8 cellular contexts compared by ENCODE assay signal in the genomic region with DNA sequence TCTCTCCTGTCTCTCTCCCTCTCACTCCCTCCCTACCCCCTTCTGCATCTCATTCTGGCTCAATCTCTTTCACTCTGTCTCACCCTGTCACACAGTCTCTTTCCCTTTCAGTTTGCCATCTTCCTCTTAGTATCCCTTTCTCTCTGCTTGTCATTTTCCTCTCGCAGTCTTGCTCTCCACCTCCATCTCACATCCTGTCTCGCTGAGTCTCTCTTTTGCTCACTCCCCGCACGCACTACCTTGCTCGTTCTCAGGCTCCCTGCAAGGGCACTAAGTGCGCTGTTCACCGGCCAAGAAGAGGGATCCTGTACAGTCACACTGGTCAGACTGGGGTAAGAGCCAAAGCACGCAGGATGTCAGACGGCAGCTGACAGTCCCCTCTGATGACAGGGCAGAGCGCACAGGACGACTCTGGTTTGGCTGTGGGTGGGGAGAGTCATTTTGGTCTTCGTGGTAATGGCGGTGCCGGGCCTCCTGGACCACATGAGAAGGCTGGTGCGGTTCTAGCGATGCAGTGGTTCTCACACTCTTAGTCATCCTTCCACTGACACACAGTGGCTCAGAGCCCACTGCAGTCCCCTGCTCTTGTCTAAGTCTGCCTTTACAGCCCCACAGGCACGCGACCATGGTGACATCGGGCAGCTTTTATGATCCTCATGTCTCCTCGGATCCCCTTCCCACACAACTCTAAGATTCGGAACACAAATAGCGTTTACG.
DNase-seq lines count a peak whose midpoint lies in the region; ATAC-seq, FAIRE-seq and TF ChIP-seq lines count a peak whose summit lies in the region.

No MANE protein-coding gene starts in this region.

- H3K27ac ChIP-seq in AG04450 (ENCODE audit: low read depth, low read length): peak overlapping the region; percentile 79
- no peak overlapping the region for H3K27ac ChIP-seq in kidney (ENCODE audit: low read depth in 2 of 2, low read length in 2 of 2)
- H3K27ac ChIP-seq in RWPE1: no peak overlapping the region

- no peaks in the 10 kb centered on the region for H3K36me3 ChIP-seq in kidney (ENCODE audit: control insufficient read depth in 1 of 2, insufficient read depth in 2 of 2, low read length in 2 of 2)

- CTCF ChIA-PET in AG04450 (lab: Charles Lee) (interaction anchor here (0.5 kb wide), 1 partner anchor 111 kb away, joined by 4 read pairs; no protein-coding TSS in a partner anchor), RWPE1 (lab: Yijun Ruan, JAX) (no interaction called here)

- no peak for FAIRE-seq in kidney (lab: Jason Lieb, UNC)

- no peaks in the 10 kb centered on the region for H3K27me3 ChIP-seq in AG04450 (ENCODE audit: control insufficient read depth, insufficient read depth, low read length)

- peak; percentile 81 for ATAC-seq in GM21360 (IDR thresholded peaks at IDR 0.05; ENCODE audit: unreplicated experiment)

- H3K9me3 ChIP-seq in AG04450 (ENCODE audit: control insufficient read depth, insufficient read depth, low read length) (no peaks in the 10 kb centered on the region), kidney (ENCODE audit: control insufficient read depth in 1 of 2, low read length in 2 of 2) (no peaks in the 10 kb centered on the region)

- TF ChIP-seq CTCF in AG04450 (IDR thresholded peaks at IDR 0.05; ENCODE audit: low read depth, low read length) (no peak), kidney (IDR thresholded peaks at IDR 0.05; ENCODE audit: borderline replicate concordance, extremely low read depth, insufficient read depth) (no peak), RWPE1 (conservative IDR thresholded peaks at IDR 0.05; ENCODE audit: low read depth) (no peak)

- no peaks in the 10 kb centered on the region for H3K4me1 ChIP-seq in kidney (ENCODE audit: control insufficient read depth in 1 of 2, insufficient read depth in 1 of 2, low read depth in 1 of 2, low read length in 2 of 2)

- H3K4me3 ChIP-seq in AG04450 (ENCODE audit: low read depth, low read length): peak overlapping the region; percentile 41
- peak overlapping the region in 1 of 2 donors; percentile 30 for H3K4me3 ChIP-seq in kidney (ENCODE audit: low read length in 2 of 2)

- H3K9ac ChIP-seq in kidney (ENCODE audit: low read length in 2 of 2): no peak overlapping the region

- DNase-seq in AG04450 (ENCODE audit: low read depth, low spot score) (no peak), HT1080 (ENCODE audit: low read depth) (peak; percentile 76), kidney (peak; percentile 53), RWPE1 (ENCODE audit: low spot score) (no peak), GM03348 (ENCODE audit: low spot score) (no peak)
- DNase-seq in activated T-helper 1 cell treated with anti-CD3 and anti-CD28 coated beads, Interleukin-2, amount 50 U/mL, for 16 hours (ENCODE audit: low read depth in 1 of 2, low spot score in 1 of 2): peak; percentile 54 to 81
- DNase-seq in stimulated activated CD8-positive, alpha-beta memory T cell treated with anti-CD3 and anti-CD28 coated beads, Interleukin-15, amount 100 ng/mL, for 4 hours (ENCODE audit: low read depth in 2 of 2): peak; percentile 79 to 88

- intact Hi-C loops in kidney (cut with DNase I): no loop called here

- POLR2A ChIA-PET in AG04450 (lab: Yijun Ruan, JAX): interaction anchor here (0.8 kb wide), 1 partner anchor 41 kb away, joined by 3 read pairs; no protein-coding TSS in a partner anchor
- POLR2A ChIA-PET in RWPE1 (lab: Yijun Ruan, JAX; ENCODE audit: low non-redundant PET): no interaction called here

Comparison
In these comparisons a context has a peak if more than half of its experiments do, and no peak if none do; other contexts are left out.
1. DNase-seq: peak in HT1080 (single experiment), activated T-helper 1 cell treated with anti-CD3 and anti-CD28 coated beads, Interleukin-2, amount 50 U/mL, for 16 hours (2 of 2), kidney (single experiment) and stimulated activated CD8-positive, alpha-beta memory T cell treated with anti-CD3 and anti-CD28 coated beads, Interleukin-15, amount 100 ng/mL, for 4 hours (2 of 2); none in AG04450 (single experiment), RWPE1 (single experiment) and GM03348 (single experiment).